Comparison of ENCODE assay signal across 28 cellular contexts in the genomic region with DNA sequence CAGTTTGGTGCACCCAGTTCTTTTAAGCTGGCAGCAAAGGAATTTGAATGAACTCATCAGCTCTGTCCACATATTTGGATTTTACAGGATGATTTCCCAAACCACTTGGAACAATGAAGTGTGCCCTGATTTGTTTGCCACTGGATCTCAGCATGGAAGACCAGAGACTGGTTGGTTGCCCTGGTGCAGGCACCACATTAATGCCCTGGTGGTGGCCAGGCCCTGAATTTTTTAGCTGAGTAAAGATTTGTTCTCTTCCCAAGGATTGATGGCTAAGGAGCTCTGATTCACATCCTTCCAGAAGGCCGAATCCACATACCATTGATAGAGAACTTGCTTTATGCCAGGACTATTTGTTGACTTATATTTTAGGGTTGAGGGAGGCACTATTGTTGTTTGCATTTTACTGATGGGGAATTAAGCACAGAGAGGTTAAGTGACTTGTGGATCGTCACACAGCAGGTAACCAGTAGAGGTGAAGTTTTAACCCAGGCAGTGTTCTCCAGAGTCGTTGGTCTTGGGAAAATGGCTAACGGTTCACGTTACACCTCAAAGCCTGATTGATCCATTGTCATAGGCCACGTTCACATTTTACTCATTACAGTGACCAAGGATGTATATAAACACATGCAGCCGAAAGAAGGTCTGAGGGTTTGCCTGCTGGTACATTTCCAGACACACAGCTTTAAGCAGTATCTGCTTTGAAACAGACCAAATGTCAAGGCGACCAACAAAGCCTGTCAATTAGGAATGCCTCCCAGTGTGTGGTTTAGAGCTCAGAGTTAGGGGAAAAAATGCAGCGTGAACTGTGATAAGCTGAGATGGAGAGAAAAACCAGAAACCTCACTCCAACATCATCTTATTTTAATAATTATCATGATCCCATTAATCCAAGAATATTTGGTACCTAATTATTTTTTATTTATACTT.
"Had no signal": no experiment of that assay in that cellular context is flagged by ENCODE, and none has a peak within 500 bp of the region (broad histone marks: within the 10 kb centered on the region; RNA-seq: fewer than 3 reads in every experiment).

No MANE protein-coding gene starts in this region.

- H3K4me1 ChIP-seq: heart left ventricle, parathyroid adenoma, testis, uterus had no signal

- H3K27ac ChIP-seq: brain microvascular endothelial cell, esophagus muscularis mucosa, heart left ventricle, parathyroid adenoma, skin epidermis, testis, uterus, VCaP had no signal

- ATAC-seq: activated CD4-positive, CD25-positive, alpha-beta regulatory T cell treated with anti-CD3 and anti-CD28 coated beads, Interleukin-2, amount 50 U/mL, for 24 hours; activated CD8-positive, alpha-beta T cell treated with anti-CD3 and anti-CD28 coated beads, Interleukin-2, amount 10 ng/mL, durations not matched to agents 7 days and 5 days; activated naive CD8-positive, alpha-beta T cell treated with anti-CD3 and anti-CD28 coated beads, Interleukin-2, amount 50 U/mL, for 24 hours; effector memory CD8-positive, alpha-beta T cell; heart left ventricle; left colon; mucosa of descending colon; right cardiac atrium; stimulated activated naive B cell treated with anti-CD40 and anti-IgM and Interleukin-4, amounts not matched to agents 10 μg/mL and 1 μg/mL and 100 μg/mL, for 72 hours had no signal

- H3K4me3 Mint-ChIP-seq: activated CD4-positive, alpha-beta T cell treated with anti-CD3 and anti-CD28 coated beads, Interleukin-2, amount 10 ng/mL, durations not matched to agents 7 days and 5 days; activated CD8-positive, alpha-beta T cell treated with anti-CD3 and anti-CD28 coated beads, Interleukin-2, amount 10 ng/mL, durations not matched to agents 7 days and 5 days; activated naive CD8-positive, alpha-beta T cell treated with anti-CD3 and anti-CD28 coated beads, Interleukin-2, amount 50 U/mL, for 24 hours; activated T-helper 1 cell treated with anti-CD3 and anti-CD28 coated beads, Interleukin-12 subunit alpha, Interleukin-12 subunit beta, Interleukin-2, Interleukin-4 antibody, amounts not matched to agents 30 ng/mL and 10 ng/mL and 1 ng/mL, durations not matched to agents 14 hours and 24 hours and 36 hours; effector memory CD8-positive, alpha-beta T cell; nephron progenitor cell; stimulated activated naive B cell treated with anti-CD40 and anti-IgM and Interleukin-4, amounts not matched to agents 10 μg/mL and 1 μg/mL and 100 μg/mL, for 72 hours had no signal

- H3K4me1 Mint-ChIP-seq: activated CD4-positive, alpha-beta T cell treated with anti-CD3 and anti-CD28 coated beads, Interleukin-2, amount 10 ng/mL, durations not matched to agents 7 days and 5 days; activated naive CD8-positive, alpha-beta T cell treated with anti-CD3 and anti-CD28 coated beads, Interleukin-2, amount 50 U/mL, for 24 hours; stimulated activated naive B cell treated with anti-CD40 and anti-IgM and Interleukin-4, amounts not matched to agents 10 μg/mL and 1 μg/mL and 100 μg/mL, for 72 hours had no signal

- H3K9ac ChIP-seq: parathyroid adenoma had no signal

- H3K79me2 ChIP-seq: parathyroid adenoma had no signal

- H3K27me3 ChIP-seq: brain microvascular endothelial cell, esophagus muscularis mucosa, testis, uterus had no signal

- H3K36me3 ChIP-seq: brain microvascular endothelial cell, esophagus muscularis mucosa, heart left ventricle, uterus had no signal

- H3K9me3 Mint-ChIP-seq: effector memory CD8-positive, alpha-beta T cell had no signal

- H3K27ac Mint-ChIP-seq: activated CD4-positive, alpha-beta T cell treated with anti-CD3 and anti-CD28 coated beads, Interleukin-2, amount 10 ng/mL, durations not matched to agents 7 days and 5 days; activated CD8-positive, alpha-beta T cell treated with anti-CD3 and anti-CD28 coated beads, Interleukin-2, amount 10 ng/mL, durations not matched to agents 7 days and 5 days; activated naive CD8-positive, alpha-beta T cell treated with anti-CD3 and anti-CD28 coated beads, Interleukin-2, amount 50 U/mL, for 24 hours; activated T-helper 1 cell treated with anti-CD3 and anti-CD28 coated beads, Interleukin-12 subunit alpha, Interleukin-12 subunit beta, Interleukin-2, Interleukin-4 antibody, amounts not matched to agents 30 ng/mL and 10 ng/mL and 1 ng/mL, durations not matched to agents 14 hours and 24 hours and 36 hours; effector memory CD8-positive, alpha-beta T cell; nephron progenitor cell; stimulated activated naive B cell treated with anti-CD40 and anti-IgM and Interleukin-4, amounts not matched to agents 10 μg/mL and 1 μg/mL and 100 μg/mL, for 72 hours had no signal

- FAIRE-seq: keratinocyte had no signal

- DNase-seq: activated CD4-positive, alpha-beta T cell treated with anti-CD3 and anti-CD28 coated beads, Interleukin-2, amount 10 ng/mL, durations not matched to agents 7 days and 5 days; activated CD8-positive, alpha-beta T cell treated with anti-CD3 and anti-CD28 coated beads, Interleukin-2, amount 10 ng/mL, durations not matched to agents 7 days and 5 days; activated gamma-delta T cell; activated naive CD4-positive, alpha-beta T cell treated with anti-CD3 and anti-CD28 coated beads, Interleukin-2, amount 50 U/mL, for 16 hours; activated naive CD8-positive, alpha-beta T cell treated with anti-CD3 and anti-CD28 coated beads, Interleukin-2, amount 50 U/mL, for 24 hours; brain microvascular endothelial cell; central memory CD4-positive, alpha-beta T cell; effector memory CD8-positive, alpha-beta T cell; heart left ventricle; left colon; mesenchymal stem cell; mucosa of descending colon; nephron progenitor cell; nucleus accumbens; right cardiac atrium; stimulated activated CD4-positive, alpha-beta T cell treated with anti-CD3 and anti-CD28 coated beads, Interleukin-2, amount 100 ng/mL, for 24 hours; stimulated activated CD8-positive, alpha-beta memory T cell treated with anti-CD3 and anti-CD28 coated beads, Interleukin-4, amount 100 ng/mL, for 48 hours; stimulated activated naive B cell treated with anti-CD40 and anti-IgM and Interleukin-4, amounts not matched to agents 10 μg/mL and 1 μg/mL and 100 μg/mL, for 72 hours; testis; trophoblast cell; uterus had no signal

- H3K27me3 Mint-ChIP-seq: activated CD4-positive, alpha-beta T cell treated with anti-CD3 and anti-CD28 coated beads, Interleukin-2, amount 10 ng/mL, durations not matched to agents 7 days and 5 days; stimulated activated naive B cell treated with anti-CD40 and anti-IgM and Interleukin-4, amounts not matched to agents 10 μg/mL and 1 μg/mL and 100 μg/mL, for 72 hours had no signal

- H3K4me3 ChIP-seq: esophagus muscularis mucosa, heart left ventricle, mucosa of descending colon, skin epidermis, testis, uterus had no signal

- H3K9me3 ChIP-seq: testis had no signal

- H2AFZ ChIP-seq: parathyroid adenoma had no signal
